Comparison of ENCODE assay signal across 19 cellular contexts in genomic region chr5:6867712-6868111, GRCh38.
"Had no signal": no experiment of that assay in that cellular context is flagged by ENCODE, and none has a peak within 500 bp of the region (broad histone marks: within the 10 kb centered on the region; RNA-seq: fewer than 3 reads in every experiment).

No MANE protein-coding gene starts in this region.

- H3K36me3 ChIP-seq: colonic mucosa, heart left ventricle, neural progenitor cell, thoracic aorta, uterus had no signal

- H3K4me3 ChIP-seq: colonic mucosa, heart left ventricle, neural progenitor cell, thoracic aorta, uterus had no signal

- H3K27me3 ChIP-seq: colonic mucosa, neural progenitor cell, uterus had no signal

- H3K9me3 ChIP-seq: colonic mucosa, heart left ventricle, thoracic aorta, uterus had no signal

- H3K27ac ChIP-seq: colonic mucosa, neural progenitor cell, thoracic aorta, uterus had no signal

- H3K9ac ChIP-seq: neural progenitor cell had no signal

- ATAC-seq: activated CD4-positive, alpha-beta T cell treated with anti-CD3 and anti-CD28 coated beads for 36 hours; activated CD8-positive, alpha-beta memory T cell treated with anti-CD3 and anti-CD28 coated beads, Interleukin-2, amount 10 ng/mL, durations not matched to agents 7 days and 5 days; activated CD8-positive, alpha-beta T cell treated with anti-CD3 and anti-CD28 coated beads, Interleukin-2, amount 10 ng/mL, durations not matched to agents 7 days and 5 days; activated naive CD4-positive, alpha-beta T cell treated with anti-CD3 and anti-CD28 coated beads, Interleukin-2, amount 50 U/mL, for 72 hours; activated T-cell treated with anti-CD3 and anti-CD28 coated beads, Interleukin-2, amount 50 U/mL, for 72 hours; effector memory CD8-positive, alpha-beta T cell; heart left ventricle; naive thymus-derived CD8-positive, alpha-beta T cell had no signal

- DNase-seq: activated CD4-positive, alpha-beta T cell treated with anti-CD3 and anti-CD28 coated beads for 36 hours; activated CD4-positive, CD25-positive, alpha-beta regulatory T cell; activated CD8-positive, alpha-beta memory T cell treated with anti-CD3 and anti-CD28 coated beads, Interleukin-2, amount 10 ng/mL, durations not matched to agents 7 days and 5 days; activated CD8-positive, alpha-beta T cell treated with anti-CD3 and anti-CD28 coated beads, Interleukin-2, amount 10 ng/mL, durations not matched to agents 7 days and 5 days; activated naive CD4-positive, alpha-beta T cell; activated T-cell treated with anti-CD3 and anti-CD28 coated beads, Interleukin-2, amount 50 U/mL, for 72 hours; colonic mucosa; effector memory CD8-positive, alpha-beta T cell; foreskin fibroblast; heart left ventricle; naive thymus-derived CD8-positive, alpha-beta T cell; stimulated activated CD4-positive, alpha-beta T cell treated with anti-CD3 and anti-CD28 coated beads, Interleukin-2, amount 100 ng/mL, for 48 hours; stimulated activated naive CD4-positive, alpha-beta T cell treated with Interleukin-2 at 50 U/mL for 16 hours; T-cell; trophoblast cell; uterus had no signal

- H3K4me1 ChIP-seq: colonic mucosa, heart left ventricle, neural progenitor cell, uterus had no signal
